Comparison of ENCODE assay signal across 8 cellular contexts in the genomic region with DNA sequence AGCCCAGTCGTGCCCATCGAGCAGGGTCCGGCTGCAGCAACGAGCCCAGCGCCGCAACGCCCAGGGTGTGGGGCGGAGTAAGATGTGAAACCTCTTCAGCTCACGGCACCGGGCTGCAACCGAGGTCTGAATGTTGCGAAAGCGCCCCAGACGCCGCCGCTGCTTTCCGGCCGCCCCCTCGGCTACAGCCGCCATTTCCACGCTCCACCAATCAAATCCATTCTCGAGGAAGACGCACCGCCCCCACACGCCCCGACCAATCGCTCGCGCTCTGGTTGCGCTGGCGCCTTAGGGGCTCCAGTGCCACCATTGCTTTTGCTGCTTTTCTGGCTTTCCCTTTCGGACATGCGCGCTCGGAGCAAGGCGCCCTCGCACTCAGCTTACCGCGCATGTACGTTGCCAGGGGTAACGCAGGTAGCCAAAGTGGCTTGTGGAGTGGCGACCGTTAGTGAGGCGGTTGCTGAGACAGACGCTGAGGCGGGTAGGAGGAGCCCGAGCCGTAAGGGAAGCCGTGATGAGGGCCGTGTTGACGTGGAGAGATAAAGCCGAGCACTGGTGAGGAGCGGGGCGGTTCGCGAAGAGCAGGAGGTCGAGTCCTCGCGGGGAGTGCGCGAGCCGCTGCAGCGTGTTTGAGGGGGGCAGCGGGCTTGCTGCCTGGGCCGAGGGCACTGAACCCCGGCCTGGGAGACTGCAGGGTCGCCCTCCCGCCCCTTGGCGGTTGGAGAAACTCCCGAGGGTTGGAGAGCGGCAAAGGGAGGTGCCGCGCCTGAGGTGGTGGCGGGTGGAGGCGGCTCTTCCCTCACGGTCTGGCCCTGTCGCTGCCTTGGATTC. TPM values are rescaled to one million over a fixed set of nuclear protein-coding genes. Genes with fewer than 3 reads are reported as not detected.
DNase-seq lines count a peak whose midpoint lies in the region; ATAC-seq, FAIRE-seq and TF ChIP-seq lines count a peak whose summit lies in the region.

A gene with protein sequence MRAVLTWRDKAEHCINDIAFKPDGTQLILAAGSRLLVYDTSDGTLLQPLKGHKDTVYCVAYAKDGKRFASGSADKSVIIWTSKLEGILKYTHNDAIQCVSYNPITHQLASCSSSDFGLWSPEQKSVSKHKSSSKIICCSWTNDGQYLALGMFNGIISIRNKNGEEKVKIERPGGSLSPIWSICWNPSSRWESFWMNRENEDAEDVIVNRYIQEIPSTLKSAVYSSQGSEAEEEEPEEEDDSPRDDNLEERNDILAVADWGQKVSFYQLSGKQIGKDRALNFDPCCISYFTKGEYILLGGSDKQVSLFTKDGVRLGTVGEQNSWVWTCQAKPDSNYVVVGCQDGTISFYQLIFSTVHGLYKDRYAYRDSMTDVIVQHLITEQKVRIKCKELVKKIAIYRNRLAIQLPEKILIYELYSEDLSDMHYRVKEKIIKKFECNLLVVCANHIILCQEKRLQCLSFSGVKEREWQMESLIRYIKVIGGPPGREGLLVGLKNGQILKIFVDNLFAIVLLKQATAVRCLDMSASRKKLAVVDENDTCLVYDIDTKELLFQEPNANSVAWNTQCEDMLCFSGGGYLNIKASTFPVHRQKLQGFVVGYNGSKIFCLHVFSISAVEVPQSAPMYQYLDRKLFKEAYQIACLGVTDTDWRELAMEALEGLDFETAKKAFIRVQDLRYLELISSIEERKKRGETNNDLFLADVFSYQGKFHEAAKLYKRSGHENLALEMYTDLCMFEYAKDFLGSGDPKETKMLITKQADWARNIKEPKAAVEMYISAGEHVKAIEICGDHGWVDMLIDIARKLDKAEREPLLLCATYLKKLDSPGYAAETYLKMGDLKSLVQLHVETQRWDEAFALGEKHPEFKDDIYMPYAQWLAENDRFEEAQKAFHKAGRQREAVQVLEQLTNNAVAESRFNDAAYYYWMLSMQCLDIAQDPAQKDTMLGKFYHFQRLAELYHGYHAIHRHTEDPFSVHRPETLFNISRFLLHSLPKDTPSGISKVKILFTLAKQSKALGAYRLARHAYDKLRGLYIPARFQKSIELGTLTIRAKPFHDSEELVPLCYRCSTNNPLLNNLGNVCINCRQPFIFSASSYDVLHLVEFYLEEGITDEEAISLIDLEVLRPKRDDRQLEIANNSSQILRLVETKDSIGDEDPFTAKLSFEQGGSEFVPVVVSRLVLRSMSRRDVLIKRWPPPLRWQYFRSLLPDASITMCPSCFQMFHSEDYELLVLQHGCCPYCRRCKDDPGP (plus strand): TSS at position 408 of the 831 bp plus-strand sequence. CDS start 107 bp downstream, at position 515.
Gene MBD4 (minus strand): TSS at position 132 of the 831 bp plus-strand sequence. CDS start 115 bp downstream, at position 17.

- TF ChIP-seq CTCF in BE2C (IDR thresholded peaks at IDR 0.05; ENCODE audit: low read depth, low read length) (no peak), kidney epithelial cell (IDR thresholded peaks at IDR 0.05; ENCODE audit: insufficient read depth, low read length, poor library complexity, severe bottlenecking) (no peak)

- no peaks in the 10 kb centered on the region for H3K9me3 ChIP-seq in BE2C

- DNase-seq in BE2C, result peak; percentile 99
- peak; percentile 91 for DNase-seq in GM19239 (ENCODE audit: insufficient read length, low spot score)
- DNase-seq in NCI-H524 treated with DMSO at 0.1 percent for 48 hours (lab: John Stamatoyannopoulos, UW), result peak; percentile 98
- peak; percentile 98 for DNase-seq in activated CD4-positive, alpha-beta T cell treated with anti-CD3 and anti-CD28 coated beads for 4 hours
- DNase-seq in kidney epithelial cell (ENCODE audit: low read depth), result peak; percentile 98
- peak; percentile 98 to 99 for DNase-seq in stimulated activated CD4-positive, alpha-beta T cell treated with anti-CD3 and anti-CD28 coated beads, Interleukin-15, amount 100 ng/mL, for 48 hours (ENCODE audit: low read depth in 2 of 2)

- FAIRE-seq in GM19239 (lab: Jason Lieb, UNC), result peak; percentile 98

- peaks cover 8% of the 10 kb centered on the region for H3K4me1 ChIP-seq in BE2C

- H3K27me3 ChIP-seq in BE2C (no peaks in the 10 kb centered on the region), kidney epithelial cell (ENCODE audit: control insufficient read depth, insufficient read depth, low read length) (no peaks in the 10 kb centered on the region)

- H3K36me3 ChIP-seq in BE2C, result peaks cover 9% of the 10 kb centered on the region
- H3K36me3 ChIP-seq in kidney epithelial cell (ENCODE audit: control insufficient read depth, insufficient read depth, low read length), result no peaks in the 10 kb centered on the region

- H3K27ac ChIP-seq in cingulate gyrus (ENCODE audit: low read depth, low read length), result peak within 1 kb of the TSS; percentile 82

- H3K4me3 ChIP-seq in BE2C (ENCODE audit: low read depth, low read length), result peak within 1 kb of the TSS; percentile 98
- peak within 1 kb of the TSS; percentile 98 for H3K4me3 ChIP-seq in kidney epithelial cell (ENCODE audit: low read depth, low read length)

- ATAC-seq in HG03457 (IDR thresholded peaks at IDR 0.05; ENCODE audit: unreplicated experiment), result peak; percentile 79

RNA-seq across cellular contexts. Expression of the first gene that starts in this region (rescaled TPM):
- 19.1 TPM for polyA plus RNA-seq in BE2C (2012; ENCODE audit: insufficient read depth, insufficient read length, low read depth)
- total RNA-seq in kidney epithelial cell, result 9.1 and 27.2 TPM in 2 replicates

RNA-seq across cellular contexts. Expression of gene MBD4, which starts in this region (rescaled TPM):
- 34.5 TPM for polyA plus RNA-seq in BE2C (2012; ENCODE audit: insufficient read depth, insufficient read length, low read depth)
- 12.3 and 23.9 TPM in 2 replicates for total RNA-seq in kidney epithelial cell

Comparison
In these comparisons a context has a peak if more than half of its experiments do, and no peak if none do; other contexts are left out.
1. Peak in every context shown above with its lines: DNase-seq, ATAC-seq, H3K4me3 ChIP-seq and H3K27ac ChIP-seq.